Comparison of ENCODE assay signal across 20 cellular contexts in the genomic region with DNA sequence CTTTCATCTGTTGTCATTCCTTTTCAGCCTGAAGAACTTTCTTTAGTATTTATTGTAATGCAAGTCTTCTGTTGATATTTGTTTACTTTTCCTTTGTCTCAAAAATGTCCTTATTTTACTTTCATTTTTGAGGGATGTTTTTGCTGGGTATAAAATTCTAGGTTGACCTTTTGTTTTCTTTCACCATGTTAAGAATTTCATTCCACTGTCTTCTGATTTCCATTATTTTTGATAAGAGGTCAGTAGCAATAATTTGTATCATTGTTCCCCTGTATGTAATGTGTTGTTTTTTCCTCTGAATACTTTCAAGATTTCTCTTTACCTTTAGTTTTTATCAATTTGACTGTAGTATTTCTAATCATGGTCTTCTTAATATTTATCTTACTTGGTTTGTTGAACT.
"Had no signal": no experiment of that assay in that cellular context is flagged by ENCODE, and none has a peak within 500 bp of the region (broad histone marks: within the 10 kb centered on the region; RNA-seq: fewer than 3 reads in every experiment).

No MANE protein-coding gene starts in this region.

- ATAC-seq: activated CD8-positive, alpha-beta T cell treated with anti-CD3 and anti-CD28 coated beads, Interleukin-2, amount 10 ng/mL, durations not matched to agents 7 days and 5 days; activated naive CD4-positive, alpha-beta T cell treated with anti-CD3 and anti-CD28 coated beads, Interleukin-2, amount 50 U/mL, for 72 hours; activated T-cell treated with anti-CD3 and anti-CD28 coated beads, Interleukin-2, amount 50 U/mL, for 72 hours; natural killer cell treated with Interleukin-12 subunit alpha and Interleukin-12 subunit beta and Interleukin-15 and Interleukin-18, amount 100 ng/mL, for 72 hours had no signal

- H3K27me3 ChIP-seq: right atrium auricular region, tibial artery had no signal

- H3K36me3 ChIP-seq: right atrium auricular region had no signal

- FAIRE-seq: endothelial cell of umbilical vein, urothelium cell line had no signal

- H3K4me1 ChIP-seq: right atrium auricular region, tibial artery had no signal

- DNase-seq: activated B cell treated with CpG ODN at 0.5 μM for 24 hours; activated CD4-positive, alpha-beta T cell treated with anti-CD3 and anti-CD28 coated beads for 48 hours; activated CD8-positive, alpha-beta memory T cell treated with anti-CD3 and anti-CD28 coated beads, Interleukin-2, amount 50 U/mL, for 4 hours; activated CD8-positive, alpha-beta T cell treated with anti-CD3 and anti-CD28 coated beads, Interleukin-2, amount 10 ng/mL, durations not matched to agents 7 days and 5 days; activated gamma-delta T cell; activated T-cell treated with anti-CD3 and anti-CD28 coated beads, Interleukin-2, amount 50 U/mL, for 72 hours; amygdala; central memory CD4-positive, alpha-beta T cell; effector CD4-positive, alpha-beta T cell; foreskin melanocyte; stimulated activated CD4-positive, alpha-beta T cell treated with anti-CD3 and anti-CD28 coated beads, Interleukin-4, amount 100 ng/mL, for 24 hours; stimulated activated naive CD4-positive, alpha-beta T cell; tibial artery had no signal

- H3K4me3 ChIP-seq: coronary artery, right atrium auricular region, skin epidermis, tibial artery had no signal
